In genomic region chr12:124864326-124864752, GRCh38 we compare ENCODE assay signal across 8 cellular contexts. TPM values are rescaled to one million over a fixed set of nuclear protein-coding genes. Genes with fewer than 3 reads are reported as not detected.
DNase-seq lines count a peak whose midpoint lies in the region; ATAC-seq and TF ChIP-seq lines count a peak whose summit lies in the region.

No MANE protein-coding gene starts in this region.

- no peak for ATAC-seq in activated CD8-positive, alpha-beta memory T cell treated with anti-CD3 and anti-CD28 coated beads, Interleukin-2, amount 10 ng/mL, durations not matched to agents 7 days and 5 days
- ATAC-seq in right lobe of liver: no peak
- no peak for ATAC-seq in thoracic aorta (ENCODE audit: insufficient number of reproducible peaks, low FRiP score, low read depth)
- no peak for ATAC-seq in GM19467 (IDR thresholded peaks at IDR 0.05; ENCODE audit: unreplicated experiment)

- H3K27ac Mint-ChIP-seq in activated CD8-positive, alpha-beta memory T cell treated with anti-CD3 and anti-CD28 coated beads, Interleukin-2, amount 10 ng/mL, durations not matched to agents 7 days and 5 days: peak overlapping the region; percentile 89

- H3K27me3 ChIP-seq in adipocyte (replicated peaks; ENCODE audit: control insufficient read depth, insufficient read depth, low read length) (no peaks in the 10 kb centered on the region), right lobe of liver (no peaks in the 10 kb centered on the region), thoracic aorta (replicated peaks; ENCODE audit: insufficient read depth) (no peaks in the 10 kb centered on the region)

- H3K36me3 Mint-ChIP-seq in activated CD8-positive, alpha-beta memory T cell treated with anti-CD3 and anti-CD28 coated beads, Interleukin-2, amount 10 ng/mL, durations not matched to agents 7 days and 5 days: no peaks in the 10 kb centered on the region

- no peaks in the 10 kb centered on the region for H3K9me3 Mint-ChIP-seq in activated CD8-positive, alpha-beta memory T cell treated with anti-CD3 and anti-CD28 coated beads, Interleukin-2, amount 10 ng/mL, durations not matched to agents 7 days and 5 days (ENCODE audit: low read depth)

- peak overlapping the region; percentile 72 for H3K4me3 ChIP-seq in adipocyte (ENCODE audit: low read length)
- peak overlapping the region in 1 of 3 donors; percentile 93 for H3K4me3 ChIP-seq in right lobe of liver
- peak overlapping the region; percentile 98 for H3K4me3 ChIP-seq in thoracic aorta

- peak overlapping the region; percentile 81 to 93 (median 89) for H3K27ac ChIP-seq in right lobe of liver
- H3K27ac ChIP-seq in thoracic aorta: peak overlapping the region in 1 of 2 donors; percentile 42

- H3K9me3 ChIP-seq in adipocyte (ENCODE audit: control insufficient read depth, low read length) (no peaks in the 10 kb centered on the region), right lobe of liver (no peaks in the 10 kb centered on the region), thoracic aorta (no peaks in the 10 kb centered on the region)

- CTCF ChIA-PET in activated CD8-positive, alpha-beta memory T cell treated with anti-CD3 and anti-CD28 coated beads, Interleukin-2, amount 10 ng/mL, durations not matched to agents 7 days and 5 days (lab: Charles Lee): no interaction called here

- intact Hi-C loops in right lobe of liver (cut with DNase I): no loop called here

- H3K4me1 ChIP-seq in adipocyte (ENCODE audit: control insufficient read depth, insufficient read depth, low read length): peaks cover 21% of the 10 kb centered on the region
- H3K4me1 ChIP-seq in right lobe of liver: peaks cover 0 to 34% (median 10%) of the 10 kb centered on the region in 4 donors
- H3K4me1 ChIP-seq in thoracic aorta (ENCODE audit: control insufficient read depth in 1 of 2, low read depth in 2 of 2): peaks cover 8 to 28% of the 10 kb centered on the region in 2 donors

- TF ChIP-seq CTCF in right lobe of liver (IDR thresholded peaks at IDR 0.05) (no peak), thoracic aorta (IDR thresholded peaks at IDR 0.05) (no peak)

- TF ChIP-seq POLR2A in right lobe of liver (IDR thresholded peaks at IDR 0.05): no peak

- WGBS in right lobe of liver (ENCODE audit: insufficient coverage, low coverage, low lambda C conversion rate, missing lambda C conversion rate): 80% methylated on average over 11 of the region's 14 CpGs

- H3K36me3 ChIP-seq in adipocyte (ENCODE audit: control insufficient read depth, insufficient read depth, low read length, severe bottlenecking) (peaks cover 3% of the 10 kb centered on the region), right lobe of liver (peaks cover 0 to 10% (median 2%) of the 10 kb centered on the region in 4 donors), thoracic aorta (no peaks in the 10 kb centered on the region)

- peaks cover 33% of the 10 kb centered on the region for H3K4me1 Mint-ChIP-seq in activated CD8-positive, alpha-beta memory T cell treated with anti-CD3 and anti-CD28 coated beads, Interleukin-2, amount 10 ng/mL, durations not matched to agents 7 days and 5 days

- no peak for DNase-seq in activated CD8-positive, alpha-beta memory T cell treated with anti-CD3 and anti-CD28 coated beads, Interleukin-2, amount 10 ng/mL, durations not matched to agents 7 days and 5 days
- DNase-seq in activated CD8-positive, alpha-beta memory T cell treated with anti-CD3 and anti-CD28 coated beads for 24 hours: no peak
- DNase-seq in adipocyte (ENCODE audit: low read depth): no peak
- no peak for DNase-seq in right lobe of liver
- no peak for DNase-seq in thoracic aorta (ENCODE audit: low spot score)
- DNase-seq in NK-92 (lab: John Stamatoyannopoulos, UW; ENCODE audit: unreplicated experiment): no peak
- DNase-seq in NCI-H526 treated with DMSO at 0.1 percent for 48 hours (lab: John Stamatoyannopoulos, UW): no peak

- H3K9ac ChIP-seq in adipocyte (ENCODE audit: low read length): peak overlapping the region; percentile 77

- peaks cover 12% of the 10 kb centered on the region for H3K27me3 Mint-ChIP-seq in activated CD8-positive, alpha-beta memory T cell treated with anti-CD3 and anti-CD28 coated beads, Interleukin-2, amount 10 ng/mL, durations not matched to agents 7 days and 5 days

- peak overlapping the region; percentile 58 for H3K4me3 Mint-ChIP-seq in activated CD8-positive, alpha-beta memory T cell treated with anti-CD3 and anti-CD28 coated beads, Interleukin-2, amount 10 ng/mL, durations not matched to agents 7 days and 5 days

RNA-seq across cellular contexts. Expression of gene SCARB1, which starts 0.7 kb away (rescaled TPM):
- 10 to 100 TPM; 12.6 to 17.2 TPM for total RNA-seq in activated CD8-positive, alpha-beta memory T cell treated with anti-CD3 and anti-CD28 coated beads, Interleukin-2, amount 10 ng/mL, durations not matched to agents 7 days and 5 days
- total RNA-seq in right lobe of liver (100 to 1,000 TPM; 128 to 359 (median 214) TPM), thoracic aorta (10 to 100 TPM in 1 of 2 donors, 1 to 10 TPM in 1; 8.8 to 13.1 TPM)

RNA-seq across cellular contexts. Expression of gene UBC, which starts 50.1 kb away (rescaled TPM):
- total RNA-seq in activated CD8-positive, alpha-beta memory T cell treated with anti-CD3 and anti-CD28 coated beads, Interleukin-2, amount 10 ng/mL, durations not matched to agents 7 days and 5 days: 1,000 to 10,000 TPM; 1,159 to 1,188 TPM
- total RNA-seq in right lobe of liver (1,000 to 10,000 TPM in 1 of 6 experiments, 100 to 1,000 TPM in 5; 390 to 1,023 (median 604) TPM), thoracic aorta (1,000 to 10,000 TPM; 1,069 to 1,422 TPM)

Comparison
In these comparisons a context has a peak if more than half of its experiments do, and no peak if none do; other contexts are left out.
1. RNA of gene SCARB1, which starts 0.7 kb away (total RNA-seq): 128 to 359 TPM in right lobe of liver; 12.6 to 17.2 TPM in activated CD8-positive, alpha-beta memory T cell treated with anti-CD3 and anti-CD28 coated beads, Interleukin-2, amount 10 ng/mL, durations not matched to agents 7 days and 5 days and 8.8 to 13.1 TPM in thoracic aorta; every median in the first group is over 4 times any median in the second.